ENCODE assay signal across 8 cellular contexts in the genomic region with DNA sequence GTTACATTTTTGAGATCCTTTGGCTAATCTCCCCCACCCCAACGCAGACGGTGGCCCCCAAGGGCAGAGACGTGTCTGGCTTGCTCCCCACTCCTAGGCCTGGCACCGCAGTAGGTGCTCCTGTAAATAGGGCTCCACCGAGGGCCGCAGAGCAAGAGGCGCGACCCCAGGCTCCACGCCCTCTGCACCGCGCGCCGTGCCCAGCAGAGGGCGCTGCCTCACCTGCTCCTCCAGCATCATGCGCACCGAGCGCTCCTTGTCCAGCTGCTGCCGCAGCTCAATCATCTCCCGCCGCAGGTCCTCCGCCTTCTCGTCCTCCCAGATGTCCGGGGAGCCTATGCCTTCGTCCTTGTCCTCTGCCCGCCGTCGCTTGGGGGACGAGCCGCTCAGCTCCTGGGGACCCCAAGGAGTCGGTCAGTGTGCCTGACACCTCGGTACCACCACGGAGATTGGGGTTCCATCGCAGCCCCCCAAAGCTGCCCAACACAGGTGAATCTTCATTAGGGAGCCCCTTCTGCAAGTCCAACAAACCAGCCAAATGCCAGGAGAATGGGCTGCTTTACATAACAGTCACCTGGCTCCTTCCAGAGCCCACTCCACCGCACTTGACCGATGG. TPM values are rescaled to one million over a fixed set of nuclear protein-coding genes. Genes with fewer than 3 reads are reported as not detected.
DNase-seq lines count a peak whose midpoint lies in the region; ATAC-seq and TF ChIP-seq lines count a peak whose summit lies in the region.

No MANE protein-coding gene starts in this region.

- H3K27ac Mint-ChIP-seq in CD4-positive, alpha-beta T cell = peak overlapping the region; percentile 30
- H3K27ac Mint-ChIP-seq in glutamatergic neuron (ENCODE audit: unreplicated experiment) = no peak overlapping the region

- H3K9me3 Mint-ChIP-seq in CD4-positive, alpha-beta T cell = no peaks in the 10 kb centered on the region
- H3K9me3 Mint-ChIP-seq in glutamatergic neuron (ENCODE audit: unreplicated experiment) = peaks cover 6% of the 10 kb centered on the region

- peaks cover 8% of the 10 kb centered on the region for H3K4me1 Mint-ChIP-seq in CD4-positive, alpha-beta T cell (ENCODE audit: low read depth)
- H3K4me1 Mint-ChIP-seq in glutamatergic neuron (ENCODE audit: low read depth, unreplicated experiment) = peaks cover 3% of the 10 kb centered on the region

- no peak overlapping the region for H3K27ac ChIP-seq in CD4-positive, alpha-beta T cell (ENCODE audit: low read depth, low read length)

- peak; percentile 50 for TF ChIP-seq CTCF in CD4-positive, alpha-beta T cell (IDR thresholded peaks at IDR 0.05)
- TF ChIP-seq CTCF in glutamatergic neuron (IDR thresholded peaks at IDR 0.05; ENCODE audit: partially characterized antibody, unreplicated experiment) = peak; percentile 98

- POLR2A ChIA-PET in CD4-positive, alpha-beta T cell (lab: Charles Lee) = no interaction called here

- ATAC-seq in CD4-positive, alpha-beta T cell (ENCODE audit: poor library complexity) = peak; percentile 77
- ATAC-seq in GM21528 (IDR thresholded peaks at IDR 0.05; ENCODE audit: low FRiP score, unreplicated experiment) = no peak

- H3K27me3 ChIP-seq in CD4-positive, alpha-beta T cell (ENCODE audit: control insufficient read depth, insufficient read depth, low read length) = no peaks in the 10 kb centered on the region

- peak in 6 of 10 experiments; percentile 16 to 42 (median 21) for DNase-seq in CD4-positive, alpha-beta T cell
- DNase-seq in HuH-7.5 (ENCODE audit: low spot score) = peak; percentile 66
- peak; percentile 45 for DNase-seq in activated T-cell treated with anti-CD3 and anti-CD28 coated beads, Interleukin-2, amount 50 U/mL, for 1 hour
- DNase-seq in glutamatergic neuron = peak; percentile 82
- peak; percentile 52 for DNase-seq in stimulated activated CD4-positive, alpha-beta T cell treated with anti-CD3 and anti-CD28 coated beads, Interleukin-4, amount 100 ng/mL, for 1 hour
- DNase-seq in hippocampal formation (lab: John Stamatoyannopoulos, UW) = no peak
- DNase-seq in NOMO-1 treated with DMSO at 0.1 percent for 48 hours (lab: John Stamatoyannopoulos, UW; ENCODE audit: unreplicated experiment) = no peak

- intact Hi-C loops in CD4-positive, alpha-beta T cell (cut with DNase I, micrococcal nuclease) = no loop called here

- H3K27me3 Mint-ChIP-seq in CD4-positive, alpha-beta T cell = no peaks in the 10 kb centered on the region
- peaks cover 6% of the 10 kb centered on the region for H3K27me3 Mint-ChIP-seq in glutamatergic neuron (ENCODE audit: unreplicated experiment)

- H3K9me3 ChIP-seq in CD4-positive, alpha-beta T cell (ENCODE audit: control insufficient read depth, low read length) = no peaks in the 10 kb centered on the region

- no peak overlapping the region for H3K4me3 Mint-ChIP-seq in CD4-positive, alpha-beta T cell
- no peak overlapping the region for H3K4me3 Mint-ChIP-seq in glutamatergic neuron (ENCODE audit: unreplicated experiment)

- peaks cover 33% of the 10 kb centered on the region for H3K36me3 Mint-ChIP-seq in CD4-positive, alpha-beta T cell (ENCODE audit: low read depth)
- no peaks in the 10 kb centered on the region for H3K36me3 Mint-ChIP-seq in glutamatergic neuron (ENCODE audit: unreplicated experiment)

- CTCF ChIA-PET in CD4-positive, alpha-beta T cell (lab: Charles Lee) = interaction anchor here (0.8 to 1.6 kb wide), 2 partner anchors 8 to 27 kb away, joined by 3 read pairs; no protein-coding TSS in a partner anchor

RNA-seq across cellular contexts. Expression of a gene that starts 11.2 kb away (rescaled TPM):
- total RNA-seq in CD4-positive, alpha-beta T cell = 10 to 100 TPM in 1 of 2 experiments, 1 to 10 TPM in 1; 8.6 to 10.8 TPM
- 13.0 TPM for total RNA-seq in glutamatergic neuron (ENCODE audit: unreplicated experiment)

RNA-seq across cellular contexts. Expression of a gene that starts 19.8 kb away (rescaled TPM):
- not detected for total RNA-seq in CD4-positive, alpha-beta T cell
- total RNA-seq in glutamatergic neuron (ENCODE audit: unreplicated experiment) = 0.37 TPM

RNA-seq across cellular contexts. Expression of a gene that starts 54.2 kb away (rescaled TPM):
- not detected for total RNA-seq in CD4-positive, alpha-beta T cell
- 16.5 TPM for total RNA-seq in glutamatergic neuron (ENCODE audit: unreplicated experiment)

Comparison
In these comparisons a context has a peak if more than half of its experiments do, and no peak if none do; other contexts are left out.
1. DNase-seq: peak in CD4-positive, alpha-beta T cell (6 of 10), HuH-7.5 (single experiment), activated T-cell treated with anti-CD3 and anti-CD28 coated beads, Interleukin-2, amount 50 U/mL, for 1 hour (single experiment), glutamatergic neuron (single experiment) and stimulated activated CD4-positive, alpha-beta T cell treated with anti-CD3 and anti-CD28 coated beads, Interleukin-4, amount 100 ng/mL, for 1 hour (single experiment); none in hippocampal formation (0 of 2) and NOMO-1 treated with DMSO at 0.1 percent for 48 hours (single experiment).
2. RNA of a gene that starts 54.2 kb away (total RNA-seq): 16.5 TPM in glutamatergic neuron (single experiment); not detected in CD4-positive, alpha-beta T cell; every median in the first group is over 10 times any median in the second.